Comparison of ENCODE assay signal across 9 cellular contexts in the genomic region with DNA sequence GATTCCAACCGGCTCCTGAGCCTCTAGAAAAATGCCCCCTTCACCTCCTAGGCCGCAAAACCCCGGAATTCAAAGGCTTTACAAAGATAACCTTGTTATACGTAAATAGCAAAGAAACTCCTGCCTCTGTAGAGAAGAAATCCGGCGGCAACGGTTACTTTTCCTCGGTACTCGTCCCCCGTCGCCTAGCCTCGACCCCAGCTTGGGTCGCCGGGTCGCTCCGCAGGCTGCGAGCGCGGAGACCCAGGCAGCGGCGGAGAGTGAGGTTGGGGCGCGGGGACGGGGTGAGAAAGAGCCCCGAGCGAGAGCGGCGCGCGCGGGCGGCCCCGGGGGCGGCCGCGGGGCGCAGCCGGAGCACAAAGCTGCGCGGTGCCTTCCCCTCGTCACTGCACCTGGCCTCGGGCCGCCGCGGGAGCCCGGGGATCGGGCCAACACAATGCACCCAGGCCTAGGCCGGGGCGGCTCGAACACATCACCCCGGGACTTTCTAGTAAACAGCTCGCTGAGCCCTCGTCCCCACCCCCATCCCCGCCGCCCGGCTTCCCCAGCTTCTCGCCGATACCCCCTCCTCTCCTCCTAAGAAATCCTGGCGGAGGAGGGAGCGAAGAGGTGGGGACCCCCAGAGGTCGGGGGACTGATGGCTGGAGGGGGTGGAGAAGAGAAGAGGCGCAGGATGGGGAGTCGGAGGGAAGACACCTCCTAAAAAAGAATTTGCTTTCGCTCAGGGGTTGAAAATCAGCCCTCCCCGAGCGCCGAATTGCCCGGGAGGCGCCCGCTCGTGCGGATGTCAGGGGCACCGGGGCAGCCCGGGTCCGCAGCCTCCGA. TPM values are rescaled to one million over a fixed set of nuclear protein-coding genes. Genes with fewer than 3 reads are reported as not detected.
DNase-seq lines count a peak whose midpoint lies in the region; ATAC-seq, FAIRE-seq and TF ChIP-seq lines count a peak whose summit lies in the region.
"Had no signal": no experiment of that assay in that cellular context is flagged by ENCODE, and none has a peak within 500 bp of the region (broad histone marks: within the 10 kb centered on the region; RNA-seq: fewer than 3 reads in every experiment).

No MANE protein-coding gene starts in this region.

- H3K4me1 Mint-ChIP-seq in Calu3 (ENCODE audit: low read depth, unreplicated experiment): no peaks in the 10 kb centered on the region

- no peaks in the 10 kb centered on the region for H3K36me3 ChIP-seq in pancreas

- WGBS in pancreas, 2 donors: 0 to 1% methylated on average over 67 to 76 of the region's 76 CpGs

- no peak overlapping the region for H3K27ac Mint-ChIP-seq in Calu3 (ENCODE audit: unreplicated experiment)

- H3K27me3 ChIP-seq in pancreas: no peaks in the 10 kb centered on the region

- intact Hi-C loops in Calu3 (cut with micrococcal nuclease; ENCODE audit: unreplicated experiment): no loop called here
- intact Hi-C loops in cardiac septum (cut with DNase I): loop anchor here (2.0 to 10.0 kb wide), 2 partner anchors 102 to 230 kb away; no protein-coding TSS in a partner anchor
- intact Hi-C loops in pancreas (cut with DNase I): no loop called here

- TF ChIP-seq CTCF in Calu3 (IDR thresholded peaks at IDR 0.05; ENCODE audit: unreplicated experiment) (no peak), pancreas (IDR thresholded peaks at IDR 0.05) (no peak)

- DNase-seq in Calu3 (peak; percentile 13), HEK293T (ENCODE audit: extremely low spot score) (peak; percentile 29), cardiac septum (ENCODE audit: low spot score) (peak; percentile 75), pancreas (peak; percentile 26 to 80 (median 38))
- peak; percentile 26 to 32 for DNase-seq in activated T-cell treated with anti-CD3 and anti-CD28 coated beads, Interleukin-2, amount 50 U/mL, for 48 hours

- no peaks in the 10 kb centered on the region for H3K9me3 Mint-ChIP-seq in Calu3 (ENCODE audit: low read depth, unreplicated experiment)

- H3K27ac ChIP-seq in pancreas: peak overlapping the region; percentile 33 to 84 (median 74)

- H3K27me3 Mint-ChIP-seq in Calu3 (ENCODE audit: unreplicated experiment): peaks cover 61% of the 10 kb centered on the region

- peak overlapping the region; percentile 29 for H3K4me3 Mint-ChIP-seq in Calu3 (ENCODE audit: low read depth, unreplicated experiment)

- H3K9me3 ChIP-seq in pancreas: no peaks in the 10 kb centered on the region

- H3K4me1 ChIP-seq in pancreas: no peaks in the 10 kb centered on the region

- CTCF ChIA-PET in Calu3 (lab: Charles Lee) (no interaction called here), HEK293T (lab: Yijun Ruan, JAX) (interaction anchor here (0.9 kb wide), 1 partner anchor 13 kb away, joined by 5 read pairs; no protein-coding TSS in a partner anchor)

- ATAC-seq in pancreas: peak; percentile 63 to 73 (median 68)
- no peak for ATAC-seq in HG03095 (IDR thresholded peaks at IDR 0.05; ENCODE audit: unreplicated experiment)
- no peak for ATAC-seq in GM19455 (IDR thresholded peaks at IDR 0.05; ENCODE audit: unreplicated experiment)
- no peak for ATAC-seq in GM18861 (IDR thresholded peaks at IDR 0.05; ENCODE audit: unreplicated experiment)

- POLR2A ChIA-PET in HEK293T (lab: Yijun Ruan, JAX): interaction anchor here (1.0 to 1.8 kb wide), 3 partner anchors 8 to 17 kb away, joined by 3 to 6 read pairs (median 5); no protein-coding TSS in a partner anchor

- BruUV-seq in Calu3 (replicated peaks; lab: Mats Ljungman, UMichigan): no TSS peak

- FAIRE-seq in pancreas (lab: Jason Lieb, UNC): no peak

- peak overlapping the region; percentile 28 to 83 (median 56) for H3K4me3 ChIP-seq in pancreas

- H3K36me3 Mint-ChIP-seq in Calu3 (ENCODE audit: insufficient read depth, unreplicated experiment): peaks cover 6% of the 10 kb centered on the region

TF ChIP-seq in HEK293T, 16 proteins besides CTCF, POLR2A, EP300 and RAD21:
- no peak for TF ChIP-seq HDGF (IDR thresholded peaks at IDR 0.05; ENCODE audit: borderline replicate concordance)
- TF ChIP-seq SUZ12 (IDR thresholded peaks at IDR 0.05): no peak
- TF ChIP-seq ARNT (IDR thresholded peaks at IDR 0.05): no peak
- no peak for TF ChIP-seq CTBP1 (IDR thresholded peaks at IDR 0.05; ENCODE audit: borderline replicate concordance)
- TF ChIP-seq BHLHE40 (IDR thresholded peaks at IDR 0.05; ENCODE audit: borderline replicate concordance): no peak

RNA-seq across cellular contexts. Expression of gene MPPED2, which starts 0.9 kb away (rescaled TPM):
- total RNA-seq in Calu3 (2022) (not detected in 2 replicates), cardiac septum (8.2 TPM), pancreas (1 to 10 TPM; 2.0 to 5.0 (median 4.3) TPM)
- polyA plus RNA-seq in pancreas: 1 to 10 TPM; 2.4 to 3.3 TPM
- total RNA-seq: glomerular endothelial cell had no signal

Comparison
In these comparisons a context has a peak if more than half of its experiments do, and no peak if none do; other contexts are left out.
1. DNase-seq: peak in every context shown above with its lines; median percentile 75 in cardiac septum; 38 in pancreas; 29 in HEK293T; 29 in activated T-cell treated with anti-CD3 and anti-CD28 coated beads, Interleukin-2, amount 50 U/mL, for 48 hours; 13 in Calu3.
2. ATAC-seq: peak in pancreas (4 of 4); none in HG03095 (single experiment), GM19455 (single experiment) and GM18861 (single experiment).